ENCODE assay signal across 22 cellular contexts in genomic region chr17:82687871-82688270, GRCh38. TPM values are rescaled to one million over a fixed set of nuclear protein-coding genes. Genes with fewer than 3 reads are reported as not detected.
DNase-seq lines count a peak whose midpoint lies in the region; ATAC-seq and TF ChIP-seq lines count a peak whose summit lies in the region.
"Had no signal": no experiment of that assay in that cellular context is flagged by ENCODE, and none has a peak within 500 bp of the region (broad histone marks: within the 10 kb centered on the region; RNA-seq: fewer than 3 reads in every experiment).

No MANE protein-coding gene starts in this region.

- in situ Hi-C loops in gastrocnemius medialis (cut with MboI; ENCODE audit: low sequenced_read_pairs in 4 of 4) = no loop called here

- TF ChIP-seq EP300 in ovary (IDR thresholded peaks at IDR 0.05) = no peak

- ATAC-seq in gastrocnemius medialis (peak in 1 of 2 donors; percentile 32), HG02973 (IDR thresholded peaks at IDR 0.05; ENCODE audit: unreplicated experiment) (no peak), GM21526 (IDR thresholded peaks at IDR 0.05; ENCODE audit: low FRiP score, unreplicated experiment) (no peak)
- ATAC-seq: naive thymus-derived CD4-positive, alpha-beta T cell; PC-3; stimulated activated naive CD8-positive, alpha-beta T cell treated with anti-CD3 and anti-CD28 coated beads, Interleukin-15, amount 100 ng/mL, for 72 hours had no signal

- TF ChIP-seq POLR2A in gastrocnemius medialis (IDR thresholded peaks at IDR 0.05) (no peak), ovary (IDR thresholded peaks at IDR 0.05) (no peak)

- H3K27ac ChIP-seq in angular gyrus (ENCODE audit: low read depth, low read length) = peak overlapping the region; percentile 96
- H3K27ac ChIP-seq in gastrocnemius medialis = peak overlapping the region; percentile 58 to 87 (median 65)
- H3K27ac ChIP-seq in ovary = no peak overlapping the region
- H3K27ac ChIP-seq: parathyroid adenoma, SJCRH30 had no signal

- intact Hi-C loops in gastrocnemius medialis (cut with DNase I; ENCODE audit: low total_unique reads) = no loop called here
- intact Hi-C loops in ovary (cut with DNase I) = no loop called here

- WGBS in ovary, 3 donors = 88 to 95% (median 93%) methylated on average over 9 of the region's 9 CpGs

- no peak for TF ChIP-seq CTCF in kidney epithelial cell (IDR thresholded peaks at IDR 0.05; ENCODE audit: insufficient read depth, low read length, poor library complexity, severe bottlenecking)
- TF ChIP-seq CTCF in gastrocnemius medialis (IDR thresholded peaks at IDR 0.05 in 4 of 5, conservative IDR thresholded peaks at IDR 0.05 in 1 of 5) = no peak
- TF ChIP-seq CTCF in ovary (IDR thresholded peaks at IDR 0.05) = no peak

- H3K27me3 ChIP-seq in kidney epithelial cell (ENCODE audit: control insufficient read depth, insufficient read depth, low read length) (no peaks in the 10 kb centered on the region), gastrocnemius medialis (no peaks in the 10 kb centered on the region), ovary (no peaks in the 10 kb centered on the region)
- H3K27me3 ChIP-seq: esophagus squamous epithelium, MG63, SJCRH30 had no signal

- H3K36me3 ChIP-seq in kidney epithelial cell (ENCODE audit: control insufficient read depth, insufficient read depth, low read length) = no peaks in the 10 kb centered on the region
- H3K36me3 ChIP-seq in gastrocnemius medialis = no peaks in the 10 kb centered on the region
- H3K36me3 ChIP-seq in ovary = no peaks in the 10 kb centered on the region
- H3K36me3 ChIP-seq: MG63, SJCRH30 had no signal

- H3K9me3 ChIP-seq in gastrocnemius medialis (no peaks in the 10 kb centered on the region), ovary (no peaks in the 10 kb centered on the region)
- H3K9me3 ChIP-seq: esophagus squamous epithelium, MG63, SJCRH30 had no signal

- H3K4me3 ChIP-seq in kidney epithelial cell (ENCODE audit: low read depth, low read length) (no peak overlapping the region), gastrocnemius medialis (no peak overlapping the region), ovary (no peak overlapping the region)
- H3K4me3 ChIP-seq: esophagus squamous epithelium, lung, MG63, SJCRH30, skin epidermis had no signal

- H3K4me1 ChIP-seq in gastrocnemius medialis = peaks cover 10 to 18% of the 10 kb centered on the region in 2 donors
- peaks cover 1% of the 10 kb centered on the region for H3K4me1 ChIP-seq in ovary (ENCODE audit: insufficient read depth)
- H3K4me1 ChIP-seq: Caco-2, esophagus squamous epithelium, parathyroid adenoma had no signal

- DNase-seq in kidney epithelial cell (ENCODE audit: low read depth) (peak; percentile 25), gastrocnemius medialis (no peak), ovary (no peak)
- DNase-seq: activated CD4-positive, alpha-beta memory T cell treated with anti-CD3 and anti-CD28 coated beads for 36 hours; Caco-2; effector CD4-positive, alpha-beta T cell; esophagus squamous epithelium; MG63; naive thymus-derived CD4-positive, alpha-beta T cell; NCI-H1436 treated with DMSO at 0.1 percent for 48 hours; NCI-H2171 treated with DMSO at 0.1 percent for 48 hours; NCI-H774; PC-3; stimulated activated naive CD8-positive, alpha-beta T cell treated with anti-CD3 and anti-CD28 coated beads, Interleukin-15, amount 100 ng/mL, for 72 hours had no signal

RNA-seq across cellular contexts. Expression of gene RAB40B, which starts 10.6 kb away (rescaled TPM):
- 5.3 and 7.3 TPM in 2 replicates for total RNA-seq in kidney epithelial cell
- 10 to 100 TPM; 19.0 to 52.7 (median 24.4) TPM for total RNA-seq in gastrocnemius medialis
- total RNA-seq in ovary = 10 to 100 TPM; 10.0 to 25.9 (median 14.9) TPM
- polyA plus RNA-seq in ovary = 10 to 100 TPM in 1 of 2 donors, 1 to 10 TPM in 1; 9.2 to 18.6 TPM

RNA-seq across cellular contexts. Expression of gene FN3KRP, which starts 28.6 kb away (rescaled TPM):
- 22.0 and 25.3 TPM in 2 replicates for total RNA-seq in kidney epithelial cell
- 1 to 10 TPM; 2.3 to 7.9 (median 3.9) TPM for total RNA-seq in gastrocnemius medialis
- 10 to 100 TPM in 6 of 7 donors, 1 to 10 TPM in 1; 9.9 to 48.6 (median 39.0) TPM for total RNA-seq in ovary
- polyA plus RNA-seq in ovary = 10 to 100 TPM; 37.9 to 51.5 TPM

RNA-seq across cellular contexts. Expression of gene WDR45B, which starts 39.6 kb away (rescaled TPM):
- 98.2 and 102 TPM in 2 replicates for total RNA-seq in kidney epithelial cell
- total RNA-seq in gastrocnemius medialis = 10 to 100 TPM; 28.0 to 39.2 (median 34.8) TPM
- total RNA-seq in ovary = 10 to 100 TPM; 43.0 to 99.3 (median 83.5) TPM
- 10 to 100 TPM; 55.2 to 58.0 TPM for polyA plus RNA-seq in ovary

RNA-seq across cellular contexts. Expression of gene FN3K, which starts 47.5 kb away (rescaled TPM):
- total RNA-seq in kidney epithelial cell (5.8 and 12.1 TPM in 2 replicates), gastrocnemius medialis (1 to 10 TPM; 1.1 to 5.5 (median 2.7) TPM), ovary (100 to 1,000 TPM in 1 of 7 donors, 10 to 100 TPM in 6; 14.5 to 106 (median 44.6) TPM)
- 10 to 100 TPM; 12.0 to 22.0 TPM for polyA plus RNA-seq in ovary
- polyA plus RNA-seq: IgD-negative memory B cell had no signal

Comparison
In these comparisons a context has a peak if more than half of its experiments do, and no peak if none do; other contexts are left out.
1. H3K27ac ChIP-seq: peak in angular gyrus (single experiment) and gastrocnemius medialis (4 of 4); none in ovary (0 of 2).